ENCODE assay signal across 8 cellular contexts in the genomic region with DNA sequence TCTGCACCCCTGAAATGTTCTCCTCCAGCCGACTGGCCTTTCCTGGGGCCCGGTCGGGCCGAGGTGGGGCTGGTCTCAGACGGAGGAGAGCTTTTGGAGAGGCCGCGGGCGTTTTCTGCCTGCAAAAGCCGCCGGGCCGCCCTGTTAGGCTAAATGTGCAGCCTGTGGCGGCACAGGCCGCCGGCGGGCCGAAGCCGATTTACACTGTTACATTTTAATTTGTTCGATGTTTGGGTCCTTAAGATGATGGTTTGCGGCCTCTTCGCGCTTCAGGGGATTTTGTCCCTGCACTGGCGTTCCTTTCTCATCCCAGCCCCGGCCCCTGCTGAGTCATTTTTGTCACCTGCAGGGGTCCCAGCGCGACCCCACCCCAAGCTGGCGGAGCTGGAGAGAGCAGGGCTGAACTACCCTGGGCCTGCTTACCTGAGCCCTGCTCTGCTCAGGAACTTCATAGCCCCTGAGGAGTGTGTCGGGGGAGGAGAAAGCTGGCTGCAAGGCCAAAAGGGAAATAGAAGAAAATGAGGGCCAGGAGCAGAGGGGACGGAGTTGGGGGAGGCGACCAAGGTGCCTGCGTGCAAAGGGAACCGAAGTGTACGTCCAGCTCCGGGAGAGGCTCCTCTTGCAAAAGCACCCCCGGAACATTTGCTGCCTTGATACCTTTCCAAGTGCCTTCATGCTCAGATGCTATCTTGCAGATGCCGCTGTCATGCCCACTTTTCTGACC. TPM values are rescaled to one million over a fixed set of nuclear protein-coding genes. Genes with fewer than 3 reads are reported as not detected.
DNase-seq lines count a peak whose midpoint lies in the region; ATAC-seq and TF ChIP-seq lines count a peak whose summit lies in the region.

No MANE protein-coding gene starts in this region.

- peak; percentile 0 for ATAC-seq in CD4-positive, alpha-beta T cell (ENCODE audit: poor library complexity)
- ATAC-seq in GM21528 (IDR thresholded peaks at IDR 0.05; ENCODE audit: low FRiP score, unreplicated experiment) (peak; percentile 22), heart right ventricle (peak in 5 of 8 donors; percentile 20 to 32 (median 26)), HG03108 (IDR thresholded peaks at IDR 0.05; ENCODE audit: unreplicated experiment) (no peak)

- peaks cover 0 to 7% (median 0%) of the 10 kb centered on the region in 9 donors for H3K36me3 ChIP-seq in heart right ventricle

- no peaks in the 10 kb centered on the region for H3K9me3 ChIP-seq in CD4-positive, alpha-beta T cell (ENCODE audit: control insufficient read depth, low read length)
- no peaks in the 10 kb centered on the region for H3K9me3 ChIP-seq in heart right ventricle

- H3K4me3 ChIP-seq in heart right ventricle: peak overlapping the region; percentile 28 to 64 (median 59)

- intact Hi-C loops in CD4-positive, alpha-beta T cell (cut with DNase I, micrococcal nuclease): loop anchor here in 1 of 2 experiments (5.0 kb wide), 2 partner anchors 76 to 84 kb away; a partner anchor contains a TSS
- intact Hi-C loops in heart right ventricle (cut with DNase I) (no loop called here), posterior vena cava (cut with DNase I) (no loop called here)

- no peak for TF ChIP-seq CTCF in CD4-positive, alpha-beta T cell (IDR thresholded peaks at IDR 0.05)
- no peak for TF ChIP-seq CTCF in heart right ventricle (IDR thresholded peaks at IDR 0.05)

- H3K27ac Mint-ChIP-seq in CD4-positive, alpha-beta T cell: peak overlapping the region; percentile 99
- H3K27ac Mint-ChIP-seq in activated naive CD4-positive, alpha-beta T cell treated with anti-CD3 and anti-CD28 coated beads, Interleukin-2, amount 10 ng/mL, durations not matched to agents 7 days and 5 days: peak overlapping the region; percentile 91

- DNase-seq in CD4-positive, alpha-beta T cell: peak in 3 of 10 experiments; percentile 2 to 26 (median 18)
- DNase-seq in NCI-H1092 (lab: John Stamatoyannopoulos, UW): peak; percentile 25
- DNase-seq in activated naive CD4-positive, alpha-beta T cell treated with anti-CD3 and anti-CD28 coated beads, Interleukin-2, amount 10 ng/mL, durations not matched to agents 7 days and 5 days: no peak
- DNase-seq in heart right ventricle: peak; percentile 4 to 39
- peak; percentile 86 for DNase-seq in posterior vena cava (ENCODE audit: low spot score)
- no peak for DNase-seq in stimulated activated CD4-positive, alpha-beta T cell treated with anti-CD3 and anti-CD28 coated beads, Interleukin-4, amount 100 ng/mL, for 4 hours

- H3K4me1 ChIP-seq in heart right ventricle: peaks cover 0 to 36% (median 23%) of the 10 kb centered on the region in 9 donors

- H3K27ac ChIP-seq in CD4-positive, alpha-beta T cell (ENCODE audit: low read depth, low read length): peak overlapping the region; percentile 73
- H3K27ac ChIP-seq in heart right ventricle: peak overlapping the region; percentile 75 to 93 (median 90)

- WGBS in heart right ventricle, 2 donors: 2 to 3% methylated on average over 35 of the region's 35 CpGs

- H3K27me3 ChIP-seq in CD4-positive, alpha-beta T cell (ENCODE audit: control insufficient read depth, insufficient read depth, low read length): no peaks in the 10 kb centered on the region
- peaks cover 0 to 88% (median 0%) of the 10 kb centered on the region in 7 donors for H3K27me3 ChIP-seq in heart right ventricle

- peak overlapping the region; percentile 85 for H3K4me3 Mint-ChIP-seq in CD4-positive, alpha-beta T cell
- peak overlapping the region; percentile 68 for H3K4me3 Mint-ChIP-seq in activated naive CD4-positive, alpha-beta T cell treated with anti-CD3 and anti-CD28 coated beads, Interleukin-2, amount 10 ng/mL, durations not matched to agents 7 days and 5 days

- CTCF ChIA-PET in CD4-positive, alpha-beta T cell (lab: Charles Lee): interaction anchor here (0.6 to 1.7 kb wide), 3 partner anchors 12 to 153 kb away, joined by 3 to 4 read pairs (median 4); no protein-coding TSS in a partner anchor
- CTCF ChIA-PET in activated naive CD4-positive, alpha-beta T cell treated with anti-CD3 and anti-CD28 coated beads, Interleukin-2, amount 10 ng/mL, durations not matched to agents 7 days and 5 days (lab: Charles Lee): interaction anchor here (0.6 kb wide), 1 partner anchor 11 kb away, joined by 4 read pairs; no protein-coding TSS in a partner anchor

- peaks cover 30% of the 10 kb centered on the region for H3K4me1 Mint-ChIP-seq in CD4-positive, alpha-beta T cell (ENCODE audit: low read depth)
- H3K4me1 Mint-ChIP-seq in activated naive CD4-positive, alpha-beta T cell treated with anti-CD3 and anti-CD28 coated beads, Interleukin-2, amount 10 ng/mL, durations not matched to agents 7 days and 5 days: peaks cover 30% of the 10 kb centered on the region

- peaks cover 18% of the 10 kb centered on the region for H3K36me3 Mint-ChIP-seq in CD4-positive, alpha-beta T cell (ENCODE audit: low read depth)
- H3K36me3 Mint-ChIP-seq in activated naive CD4-positive, alpha-beta T cell treated with anti-CD3 and anti-CD28 coated beads, Interleukin-2, amount 10 ng/mL, durations not matched to agents 7 days and 5 days: peaks cover 11% of the 10 kb centered on the region

- H3K9me3 Mint-ChIP-seq in CD4-positive, alpha-beta T cell: no peaks in the 10 kb centered on the region
- H3K9me3 Mint-ChIP-seq in activated naive CD4-positive, alpha-beta T cell treated with anti-CD3 and anti-CD28 coated beads, Interleukin-2, amount 10 ng/mL, durations not matched to agents 7 days and 5 days: no peaks in the 10 kb centered on the region

- H3K27me3 Mint-ChIP-seq in CD4-positive, alpha-beta T cell: no peaks in the 10 kb centered on the region
- H3K27me3 Mint-ChIP-seq in activated naive CD4-positive, alpha-beta T cell treated with anti-CD3 and anti-CD28 coated beads, Interleukin-2, amount 10 ng/mL, durations not matched to agents 7 days and 5 days: peaks cover 21% of the 10 kb centered on the region

- POLR2A ChIA-PET in CD4-positive, alpha-beta T cell (lab: Charles Lee): interaction anchor here (1.2 to 2.3 kb wide), 2 partner anchors 11 to 1016 kb away, joined by 3 to 23 read pairs; a partner anchor contains a TSS

RNA-seq across cellular contexts. Expression of a gene that starts 0.9 kb away (rescaled TPM):
- total RNA-seq in CD4-positive, alpha-beta T cell: 100 to 1,000 TPM; 104 to 110 TPM
- total RNA-seq in heart right ventricle (100 to 1,000 TPM in 8 of 10 donors, 10 to 100 TPM in 2; 88.3 to 125 (median 110) TPM), posterior vena cava (100 to 1,000 TPM in 1 of 2 donors, 10 to 100 TPM in 1; 98.7 to 102 TPM)
- 10 to 100 TPM; 84.6 to 92.6 TPM for polyA plus RNA-seq in heart right ventricle

Comparison
In these comparisons a context has a peak if more than half of its experiments do, and no peak if none do; other contexts are left out.
1. DNase-seq: peak in NCI-H1092 (single experiment), heart right ventricle (2 of 2) and posterior vena cava (single experiment); none in activated naive CD4-positive, alpha-beta T cell treated with anti-CD3 and anti-CD28 coated beads, Interleukin-2, amount 10 ng/mL, durations not matched to agents 7 days and 5 days (single experiment) and stimulated activated CD4-positive, alpha-beta T cell treated with anti-CD3 and anti-CD28 coated beads, Interleukin-4, amount 100 ng/mL, for 4 hours (0 of 2).